6 cellular contexts compared by ENCODE assay signal in the genomic region with DNA sequence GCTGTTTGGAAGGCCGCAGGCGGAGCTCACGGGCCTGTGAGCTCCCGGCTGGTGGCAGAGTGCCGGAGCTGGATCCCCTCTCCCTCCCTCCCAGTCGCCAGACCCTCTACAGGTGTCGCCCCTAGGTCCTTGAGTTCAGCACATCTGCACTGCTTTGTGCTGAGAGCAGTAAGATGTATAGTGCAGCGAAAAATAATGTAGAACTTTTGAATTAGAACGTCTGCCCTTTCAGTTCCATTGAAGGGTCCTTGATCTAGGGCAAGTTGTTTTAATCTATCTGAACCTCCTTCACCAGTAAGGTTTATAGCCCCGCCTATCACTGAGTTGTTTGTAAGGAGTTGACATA. TPM values are rescaled to one million over a fixed set of nuclear protein-coding genes. Genes with fewer than 3 reads are reported as not detected.
DNase-seq lines count a peak whose midpoint lies in the region; ATAC-seq, FAIRE-seq and TF ChIP-seq lines count a peak whose summit lies in the region.

No MANE protein-coding gene starts in this region.

- ATAC-seq in A549 (peak; percentile 79 to 87; a peak in 5 of 6 replicates), GM21528 (IDR thresholded peaks at IDR 0.05; ENCODE audit: low FRiP score, unreplicated experiment) (peak; percentile 73)

- TF ChIP-seq EP300 in A549 (IDR thresholded peaks at IDR 0.05) = no peak

- H3K9me3 ChIP-seq in A549 (no peaks in the 10 kb centered on the region), Peyer's patch (no peaks in the 10 kb centered on the region), hepatocyte (ENCODE audit: low read depth) (no peaks in the 10 kb centered on the region), vagina (no peaks in the 10 kb centered on the region)

- peak overlapping the region; percentile 97 for H3K4me2 ChIP-seq in A549
- H3K4me2 ChIP-seq in hepatocyte = peak overlapping the region; percentile 77

- no peaks in the 10 kb centered on the region for H4K20me1 ChIP-seq in hepatocyte (ENCODE audit: insufficient read depth, poor library complexity, severe bottlenecking)

- TF ChIP-seq POLR2A in A549 (IDR thresholded peaks at IDR 0.05; ENCODE audit: low read length) (no peak), Peyer's patch (IDR thresholded peaks at IDR 0.05) (no peak), vagina (IDR thresholded peaks at IDR 0.05) (no peak)

- H3K27me3 ChIP-seq in Peyer's patch = no peaks in the 10 kb centered on the region
- no peaks in the 10 kb centered on the region for H3K27me3 ChIP-seq in hepatocyte
- no peaks in the 10 kb centered on the region for H3K27me3 ChIP-seq in vagina

- H3K79me2 ChIP-seq in hepatocyte = peaks cover 33% of the 10 kb centered on the region

- no peaks in the 10 kb centered on the region for H3K9me2 ChIP-seq in hepatocyte (replicated peaks; ENCODE audit: insufficient read depth)

- no peak for DNase-seq in A549 (ENCODE audit: low read depth in 1 of 2, low spot score in 1 of 2)
- no peak for DNase-seq in Peyer's patch
- no peak for DNase-seq in hepatocyte (ENCODE audit: low spot score)
- DNase-seq in vagina (ENCODE audit: extremely low spot score in 2 of 2) = no peak
- DNase-seq in effector CD4-positive, alpha-beta T cell = no peak

- peaks cover 18% of the 10 kb centered on the region for H3K4me1 ChIP-seq in A549
- H3K4me1 ChIP-seq in Peyer's patch = peaks cover 0 to 22% (median 2%) of the 10 kb centered on the region in 4 donors
- peaks cover 8% of the 10 kb centered on the region for H3K4me1 ChIP-seq in hepatocyte (ENCODE audit: insufficient read depth)
- H3K4me1 ChIP-seq in vagina = peaks cover 34% of the 10 kb centered on the region

- H3K4me3 ChIP-seq in A549 (peak overlapping the region; percentile 97), Peyer's patch (peak overlapping the region; percentile 74 to 96 (median 80)), hepatocyte (peak overlapping the region; percentile 60), vagina (peak overlapping the region; percentile 66 to 83)

- CTCF ChIA-PET in A549 (lab: Yijun Ruan, JAX) = no interaction called here

- POLR2A ChIA-PET in A549 (lab: Yijun Ruan, JAX) = no interaction called here

- no peak for TF ChIP-seq RAD21 in A549 (conservative IDR thresholded peaks at IDR 0.05 in 1 of 2, IDR thresholded peaks at IDR 0.05 in 1 of 2)

- peaks cover 0 to 29% (median 0%) of the 10 kb centered on the region in 3 donors for H3K36me3 ChIP-seq in Peyer's patch
- no peaks in the 10 kb centered on the region for H3K36me3 ChIP-seq in hepatocyte (replicated peaks; ENCODE audit: insufficient read depth, low read depth)
- peaks cover 0 to 31% of the 10 kb centered on the region in 2 donors for H3K36me3 ChIP-seq in vagina

- FAIRE-seq in A549 (lab: Jason Lieb, UNC) = no peak

- TF ChIP-seq CTCF in A549 (IDR thresholded peaks at IDR 0.05) = no peak
- no peak for TF ChIP-seq CTCF in Peyer's patch (IDR thresholded peaks at IDR 0.05)
- TF ChIP-seq CTCF in hepatocyte (IDR thresholded peaks at IDR 0.05; ENCODE audit: poor library complexity) = no peak
- TF ChIP-seq CTCF in vagina (IDR thresholded peaks at IDR 0.05) = no peak

- intact Hi-C loops in vagina (cut with DNase I) = no loop called here

- peak overlapping the region; percentile 71 for H2AFZ ChIP-seq in hepatocyte

- 0% methylated on average over 3 of the region's 10 CpGs for WGBS in A549 (ENCODE audit: missing lambda C conversion rate)
- under 1% methylated on average over 10 of the region's 10 CpGs for WGBS in hepatocyte (ENCODE audit: low lambda C conversion rate, missing lambda C conversion rate)

- H3K27ac ChIP-seq in A549 = peak overlapping the region; percentile 81 to 83
- H3K27ac ChIP-seq in Peyer's patch = peak overlapping the region; percentile 78 to 86 (median 81)
- H3K27ac ChIP-seq in hepatocyte = peak overlapping the region; percentile 73
- H3K27ac ChIP-seq in vagina = peak overlapping the region; percentile 80

TF ChIP-seq in A549, 52 proteins besides CTCF, POLR2A, EP300 and RAD21:
- TF ChIP-seq NR3C1 (IDR thresholded peaks at IDR 0.05) = no peak
- TF ChIP-seq FOXS1 (CRISPR knock-in tag; IDR thresholded peaks at IDR 0.05) = no peak
- no peak for TF ChIP-seq HOXB5 (CRISPR knock-in tag; IDR thresholded peaks at IDR 0.05)
- no peak for TF ChIP-seq GATA3 (IDR thresholded peaks at IDR 0.05; ENCODE audit: borderline replicate concordance)
- TF ChIP-seq MAZ (IDR thresholded peaks at IDR 0.05; ENCODE audit: borderline replicate concordance, low read depth, low read length) = no peak

RNA-seq across cellular contexts. Expression of a gene that starts 0.4 kb away (rescaled TPM):
- polyA plus RNA-seq in A549 (2011; rRNA removed) (15.4 and 20.3 TPM in 2 replicates), A549 (2017; fragmentation: RNase III; extraction: RNeasy Plus Mini Kit Qiagen cat#74134 plus additional on column Dnase treatment) (7.4 to 9.7 TPM (median 9.6 TPM) in 3 replicates), hepatocyte (15.7 and 17.9 TPM in 2 replicates)
- 3.4 and 3.5 TPM in 2 replicates for polyA plus RNA-seq in A549 (2012; cell fraction: cytosol; rRNA removed)
- 2.8 and 5.1 TPM in 2 replicates for polyA plus RNA-seq in A549 (2012; cell fraction: nucleus; rRNA removed)
- polyA minus RNA-seq in A549 (2011; rRNA and poly(A)+ RNA removed) = 4.5 and 6.0 TPM in 2 replicates
- total RNA-seq in Peyer's patch (10 to 100 TPM; 17.3 to 49.5 (median 20.7) TPM), hepatocyte (20.8 and 31.2 TPM in 2 replicates), vagina (12.5 TPM)

RNA-seq across cellular contexts. Expression of a gene that starts 0.5 kb away (rescaled TPM):
- polyA plus RNA-seq in A549 (2011; rRNA removed) = 18.2 and 28.4 TPM in 2 replicates
- 4.3 and 4.5 TPM in 2 replicates for polyA plus RNA-seq in A549 (2012; cell fraction: cytosol; rRNA removed)
- 5.2 and 9.3 TPM in 2 replicates for polyA plus RNA-seq in A549 (2012; cell fraction: nucleus; rRNA removed)
- polyA plus RNA-seq in A549 (2017; fragmentation: RNase III; extraction: RNeasy Plus Mini Kit Qiagen cat#74134 plus additional on column Dnase treatment) = 19.2 to 23.2 TPM (median 21.1 TPM) in 3 replicates
- 7.4 and 8.6 TPM in 2 replicates for polyA minus RNA-seq in A549 (2011; rRNA and poly(A)+ RNA removed)
- 10 to 100 TPM in 3 of 4 donors, 1 to 10 TPM in 1; 9.7 to 38.0 (median 14.1) TPM for total RNA-seq in Peyer's patch
- 13.4 and 17.6 TPM in 2 replicates for total RNA-seq in hepatocyte
- 6.3 and 9.4 TPM in 2 replicates for polyA plus RNA-seq in hepatocyte
- total RNA-seq in vagina = 40.5 TPM

RNA-seq across cellular contexts. Expression of a gene that starts 18.1 kb away (rescaled TPM):
- polyA plus RNA-seq in A549 (2011; rRNA removed) (not detected in 2 replicates), A549 (2017; fragmentation: RNase III; extraction: RNeasy Plus Mini Kit Qiagen cat#74134 plus additional on column Dnase treatment) (not detected in 3 replicates), hepatocyte (0.39 and 0.59 TPM in 2 replicates)
- not detected in 2 replicates for polyA plus RNA-seq in A549 (2012; cell fraction: cytosol; rRNA removed)
- not detected in 2 replicates for polyA plus RNA-seq in A549 (2012; cell fraction: nucleus; rRNA removed)
- polyA minus RNA-seq in A549 (2011; rRNA and poly(A)+ RNA removed) = not detected in 2 replicates
- total RNA-seq in Peyer's patch (not detected), hepatocyte (not detected in 2 replicates), vagina (not detected)

RNA-seq across cellular contexts. Expression of a gene that starts 49.5 kb away (rescaled TPM):
- polyA plus RNA-seq in A549 (2011; rRNA removed) = 1.7 and 1.8 TPM in 2 replicates
- polyA plus RNA-seq in A549 (2012; cell fraction: cytosol; rRNA removed) = 1.2 and 1.7 TPM in 2 replicates
- polyA plus RNA-seq in A549 (2012; cell fraction: nucleus; rRNA removed) = 1.6 and 1.8 TPM in 2 replicates
- polyA plus RNA-seq in A549 (2017; fragmentation: RNase III; extraction: RNeasy Plus Mini Kit Qiagen cat#74134 plus additional on column Dnase treatment) = 1.6 TPM in 3 replicates
- polyA minus RNA-seq in A549 (2011; rRNA and poly(A)+ RNA removed) = 1.8 and 2.2 TPM in 2 replicates
- total RNA-seq in Peyer's patch = 10 to 100 TPM in 3 of 4 donors, 1 to 10 TPM in 1; 9.1 to 34.3 (median 25.4) TPM
- total RNA-seq in hepatocyte = 12.1 and 13.9 TPM in 2 replicates
- polyA plus RNA-seq in hepatocyte = 5.9 and 6.5 TPM in 2 replicates
- total RNA-seq in vagina = 6.1 TPM
